Comparison of ENCODE assay signal across 13 cellular contexts in the genomic region with DNA sequence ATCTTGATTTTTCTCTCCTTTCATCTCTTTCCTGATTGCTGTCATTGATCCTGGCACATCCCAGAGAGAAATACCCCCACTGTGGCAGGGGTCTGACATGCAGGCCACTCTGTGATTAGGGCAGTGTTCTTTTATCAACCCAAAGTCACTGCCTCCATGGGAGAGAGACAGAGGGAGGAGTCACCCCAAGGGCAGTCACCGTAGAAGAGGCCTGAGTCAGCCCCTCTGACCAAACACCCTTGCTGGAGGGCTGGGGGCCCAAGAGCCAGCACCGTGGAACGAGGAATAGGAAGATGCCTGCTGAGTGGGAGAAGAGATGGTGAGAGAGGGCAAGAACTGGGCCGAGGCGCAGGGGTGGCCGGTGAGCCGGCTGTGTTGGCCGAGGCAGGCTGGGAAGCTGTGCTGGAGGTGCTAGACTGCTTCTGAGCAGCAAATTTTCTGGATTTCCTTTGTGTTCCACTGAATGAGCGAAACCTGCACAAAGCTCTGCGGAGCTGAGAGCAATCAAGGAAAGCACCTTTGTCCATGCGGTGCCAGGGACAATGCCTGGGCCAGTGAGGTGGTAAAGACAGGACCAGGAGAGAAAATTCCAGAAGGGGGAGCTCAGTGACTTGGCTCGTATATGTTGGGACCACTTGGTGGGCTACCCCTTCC.
A peak's percentile ranks its signal among the peaks of the same experiment; 100 is the strongest.
DNase-seq lines count a peak whose midpoint lies in the region; ATAC-seq and TF ChIP-seq lines count a peak whose summit lies in the region.
"Had no signal": no experiment of that assay in that cellular context is flagged by ENCODE, and none has a peak within 500 bp of the region (broad histone marks: within the 10 kb centered on the region; RNA-seq: fewer than 3 reads in every experiment).

No MANE protein-coding gene starts in this region.

- no peak overlapping the region for H3K4ac ChIP-seq in trophoblast cell (ENCODE audit: low read depth, low read length)

- ATAC-seq in heart right ventricle (no peak), GM19023 (IDR thresholded peaks at IDR 0.05; ENCODE audit: unreplicated experiment) (no peak)
- ATAC-seq: T-cell had no signal

- intact Hi-C loops in heart right ventricle (cut with DNase I) = loop anchor here in 2 of 10 donors (5.0 kb wide), 3 partner anchors 32 to 102 kb away; a partner anchor contains a TSS

- H3K36me3 ChIP-seq in heart right ventricle (peaks cover 0 to 4% (median 0%) of the 10 kb centered on the region in 9 donors), trophoblast cell (ENCODE audit: control insufficient read depth in 1 of 2, insufficient read depth in 2 of 2, low read length in 2 of 2) (no peaks in the 10 kb centered on the region)
- H3K36me3 ChIP-seq: Peyer's patch had no signal

- no peak overlapping the region for H4K8ac ChIP-seq in trophoblast cell (ENCODE audit: low read depth, low read length)

- peak overlapping the region; percentile 22 for H4K91ac ChIP-seq in trophoblast cell (ENCODE audit: low read depth, low read length)

- H2AFZ ChIP-seq in trophoblast cell (ENCODE audit: insufficient read depth, low read length, poor library complexity) = no peak overlapping the region

- H3K4me1 ChIP-seq in heart right ventricle (peaks cover 35 to 99% (median 78%) of the 10 kb centered on the region in 9 donors), trophoblast cell (ENCODE audit: control insufficient read depth in 1 of 2, insufficient read depth in 2 of 2, low read length in 2 of 2) (peaks cover 22 to 27% of the 10 kb centered on the region in 2 experiments)
- H3K4me1 ChIP-seq: Peyer's patch had no signal

- H3K79me1 ChIP-seq in trophoblast cell (ENCODE audit: low read length) = no peaks in the 10 kb centered on the region

- no peak overlapping the region for H2AK5ac ChIP-seq in trophoblast cell (ENCODE audit: low read length)

- H3K9me3 ChIP-seq in heart right ventricle = no peaks in the 10 kb centered on the region
- peaks cover 2% of the 10 kb centered on the region for H3K9me3 ChIP-seq in trophoblast cell (ENCODE audit: insufficient read depth, low read depth, low read length)
- H3K9me3 ChIP-seq: Peyer's patch had no signal

- DNase-seq in ELR (ENCODE audit: low read depth) (peak; percentile 23), heart right ventricle (no peak), trophoblast cell (peak in 1 of 2 donors; percentile 18), NCI-H2029 (lab: John Stamatoyannopoulos, UW) (no peak)
- DNase-seq in activated effector memory CD4-positive, alpha-beta T cell treated with anti-CD3 and anti-CD28 coated beads, Interleukin-2, amount 50 U/mL, for 16 hours = no peak
- no peak for DNase-seq in stimulated activated CD4-positive, alpha-beta T cell treated with anti-CD3 and anti-CD28 coated beads, Interleukin-2, amount 100 ng/mL, for 24 hours
- DNase-seq: activated CD4-positive, CD25-positive, alpha-beta regulatory T cell treated with anti-CD3 and anti-CD28 coated beads, Interleukin-2, amount 50 U/mL, for 72 hours; NCI-H1436; stimulated activated naive B cell treated with anti-CD40 and anti-IgM and Interleukin-4, amounts not matched to agents 10 μg/mL and 1 μg/mL and 100 μg/mL, for 72 hours; T-cell had no signal

- no peaks in the 10 kb centered on the region for H3K79me2 ChIP-seq in trophoblast cell (ENCODE audit: control insufficient read depth, insufficient read depth, low read length, poor library complexity)

- no peak overlapping the region for H3K4me2 ChIP-seq in trophoblast cell (ENCODE audit: low read length)

- H3K27me3 ChIP-seq in heart right ventricle (peaks cover 0 to 4% (median 0%) of the 10 kb centered on the region in 7 donors), trophoblast cell (ENCODE audit: insufficient read depth, low read length) (no peaks in the 10 kb centered on the region)
- H3K27me3 ChIP-seq: Peyer's patch had no signal

- H3K18ac ChIP-seq in trophoblast cell (ENCODE audit: low read length) = no peak overlapping the region

- no peak overlapping the region for H3K14ac ChIP-seq in trophoblast cell (ENCODE audit: low read length)

- no peak overlapping the region for H2BK12ac ChIP-seq in trophoblast cell (ENCODE audit: low read length)

- H4K12ac ChIP-seq in trophoblast cell (ENCODE audit: low read depth, low read length) = no peak overlapping the region

- no peak overlapping the region for H3K9ac ChIP-seq in trophoblast cell (ENCODE audit: low read length)

- no peak overlapping the region for H2BK5ac ChIP-seq in trophoblast cell (ENCODE audit: low read depth, low read length, poor library complexity)

- no peak overlapping the region for H2BK120ac ChIP-seq in trophoblast cell (ENCODE audit: insufficient read depth, low read length, poor library complexity)

- TF ChIP-seq CTCF in heart right ventricle (IDR thresholded peaks at IDR 0.05) = no peak

- H3K23ac ChIP-seq in trophoblast cell (ENCODE audit: low read length) = no peak overlapping the region

- H3K27ac ChIP-seq in angular gyrus (ENCODE audit: low read depth, low read length) (peak overlapping the region; percentile 44), heart right ventricle (peak overlapping the region in 9 of 10 donors; percentile 40 to 96 (median 81)), trophoblast cell (ENCODE audit: low read depth, low read length) (no peak overlapping the region)

- WGBS in heart right ventricle, 2 donors = 67 to 80% methylated on average over 12 of the region's 12 CpGs
- WGBS in trophoblast cell (ENCODE audit: extremely low coverage, insufficient coverage, insufficient read length) = no CpG with 5 or more reads among the region's 12 CpGs

- H3K4me3 ChIP-seq in heart right ventricle = no peak overlapping the region
- H3K4me3 ChIP-seq in trophoblast cell (ENCODE audit: low read depth, low read length) = no peak overlapping the region
- H3K4me3 ChIP-seq: Peyer's patch had no signal
